In genomic region chr12:9134981-9135628, GRCh38 we compare ENCODE assay signal across 9 cellular contexts. TPM values are rescaled to one million over a fixed set of nuclear protein-coding genes. Genes with fewer than 3 reads are reported as not detected.
DNase-seq lines count a peak whose midpoint lies in the region; ATAC-seq and TF ChIP-seq lines count a peak whose summit lies in the region.
"Had no signal": no experiment of that assay in that cellular context is flagged by ENCODE, and none has a peak within 500 bp of the region (broad histone marks: within the 10 kb centered on the region; RNA-seq: fewer than 3 reads in every experiment).

No MANE protein-coding gene starts in this region.

- DNase-seq in MCF 10A (ENCODE audit: unreplicated experiment) (peak; percentile 16), breast epithelium (ENCODE audit: low spot score in 2 of 2) (no peak), NB4 (ENCODE audit: low read depth) (peak; percentile 24), fibroblast of lung (ENCODE audit: low read depth in 2 of 2) (peak in 1 of 2 donors; percentile 92), GOT3 (lab: John Stamatoyannopoulos, UW) (no peak)
- no peak for DNase-seq in stimulated activated naive CD8-positive, alpha-beta T cell treated with anti-CD3 and anti-CD28 coated beads, Interleukin-15, amount 100 ng/mL, for 72 hours
- no peak for DNase-seq in effector CD8-positive, alpha-beta T cell (lab: John Stamatoyannopoulos, UW)

- CTCF ChIA-PET in MCF 10A (lab: Yijun Ruan, JAX), result interaction anchor here (0.5 to 1.2 kb wide), 5 partner anchors 15 to 87 kb away, joined by 3 to 4 read pairs (median 3); no protein-coding TSS in a partner anchor

- intact Hi-C loops in MCF 10A (cut with micrococcal nuclease), result no loop called here
- intact Hi-C loops in breast epithelium (cut with DNase I; ENCODE audit: low total_unique reads), result no loop called here

- H3K27me3 Mint-ChIP-seq in MCF 10A (ENCODE audit: insufficient read depth, unreplicated experiment), result no peaks in the 10 kb centered on the region
- peaks cover 6% of the 10 kb centered on the region for H3K27me3 Mint-ChIP-seq in stimulated activated naive CD8-positive, alpha-beta T cell treated with anti-CD3 and anti-CD28 coated beads, Interleukin-15, amount 100 ng/mL, for 72 hours

- peak; percentile 50 for ATAC-seq in stimulated activated naive CD8-positive, alpha-beta T cell treated with anti-CD3 and anti-CD28 coated beads, Interleukin-15, amount 100 ng/mL, for 72 hours
- ATAC-seq in HG02884 (IDR thresholded peaks at IDR 0.05; ENCODE audit: unreplicated experiment), result no peak

- no TSS peak for BruUV-seq in MCF 10A (replicated peaks; lab: Mats Ljungman, UMichigan)

- H3K9me3 ChIP-seq in breast epithelium (no peaks in the 10 kb centered on the region), fibroblast of lung (ENCODE audit: control insufficient read depth, insufficient read depth, low read depth, low read length) (no peaks in the 10 kb centered on the region)

- no peaks in the 10 kb centered on the region for H3K9me3 Mint-ChIP-seq in MCF 10A (ENCODE audit: unreplicated experiment)
- H3K9me3 Mint-ChIP-seq in stimulated activated naive CD8-positive, alpha-beta T cell treated with anti-CD3 and anti-CD28 coated beads, Interleukin-15, amount 100 ng/mL, for 72 hours, result peaks cover 0 to 6% of the 10 kb centered on the region in 2 donors

- H3K4me2 ChIP-seq in fibroblast of lung (ENCODE audit: extremely low read depth, insufficient read depth, low read length), result peak overlapping the region; percentile 33

- H3K9ac ChIP-seq in fibroblast of lung (ENCODE audit: insufficient read depth, low read length), result no peak overlapping the region

- H3K36me3 ChIP-seq in breast epithelium (no peaks in the 10 kb centered on the region), fibroblast of lung (ENCODE audit: control insufficient read depth, insufficient read depth, low read length) (no peaks in the 10 kb centered on the region)

- POLR2A ChIA-PET in MCF 10A (lab: Yijun Ruan, JAX), result interaction anchor here (0.6 kb wide), 2 partner anchors 129 to 419 kb away, joined by 3 to 4 read pairs; no protein-coding TSS in a partner anchor

- H3K27ac Mint-ChIP-seq in MCF 10A (ENCODE audit: low read depth, unreplicated experiment), result no peak overlapping the region
- H3K27ac Mint-ChIP-seq in stimulated activated naive CD8-positive, alpha-beta T cell treated with anti-CD3 and anti-CD28 coated beads, Interleukin-15, amount 100 ng/mL, for 72 hours, result peak overlapping the region in 1 of 2 donors; percentile 28

- TF ChIP-seq POLR2A in breast epithelium (IDR thresholded peaks at IDR 0.05) (no peak), NB4 (IDR thresholded peaks at IDR 0.05; ENCODE audit: extremely low read depth, insufficient read length) (no peak)

- H3K36me3 Mint-ChIP-seq in MCF 10A (ENCODE audit: insufficient read depth, unreplicated experiment), result no peaks in the 10 kb centered on the region

- H3K4me1 Mint-ChIP-seq in MCF 10A (ENCODE audit: insufficient read depth, unreplicated experiment), result peaks cover 15% of the 10 kb centered on the region
- no peaks in the 10 kb centered on the region for H3K4me1 Mint-ChIP-seq in stimulated activated naive CD8-positive, alpha-beta T cell treated with anti-CD3 and anti-CD28 coated beads, Interleukin-15, amount 100 ng/mL, for 72 hours

- H3K4me3 Mint-ChIP-seq in MCF 10A (ENCODE audit: unreplicated experiment), result no peak overlapping the region
- no peak overlapping the region for H3K4me3 Mint-ChIP-seq in stimulated activated naive CD8-positive, alpha-beta T cell treated with anti-CD3 and anti-CD28 coated beads, Interleukin-15, amount 100 ng/mL, for 72 hours

- H3K79me2 ChIP-seq in fibroblast of lung (ENCODE audit: control insufficient read depth, insufficient read depth, low read length), result no peaks in the 10 kb centered on the region

- H3K4me3 ChIP-seq in breast epithelium (no peak overlapping the region), NB4 (ENCODE audit: low read depth, low read length) (no peak overlapping the region), fibroblast of lung (replicated peaks in 1 of 4; ENCODE audit: control extremely low read depth in 1 of 4, insufficient read depth in 1 of 4, low read depth in 3 of 4, low read length in 4 of 4) (peak overlapping the region in 2 of 4 experiments; percentile 17 to 23)

- H3K27me3 ChIP-seq in breast epithelium (no peaks in the 10 kb centered on the region), fibroblast of lung (ENCODE audit: control insufficient read depth, insufficient read depth, low read length) (no peaks in the 10 kb centered on the region)

- H4K20me1 ChIP-seq in fibroblast of lung (ENCODE audit: control insufficient read depth, extremely low read depth, insufficient read depth, low read length), result no peaks in the 10 kb centered on the region

- H3K4me1 ChIP-seq in breast epithelium (no peaks in the 10 kb centered on the region), fibroblast of lung (ENCODE audit: control insufficient read depth, extremely low read depth, insufficient read depth, low read length) (peaks cover 2% of the 10 kb centered on the region)

- peak overlapping the region; percentile 1 for H2AFZ ChIP-seq in fibroblast of lung (ENCODE audit: low read length)

- TF ChIP-seq CTCF in MCF 10A (IDR thresholded peaks at IDR 0.05; ENCODE audit: unreplicated experiment) (peak; percentile 10), breast epithelium (IDR thresholded peaks at IDR 0.05) (no peak), NB4 (IDR thresholded peaks at IDR 0.05; ENCODE audit: low read depth, low read length) (peak; percentile 41), fibroblast of lung (conservative IDR thresholded peaks at IDR 0.05 in 1 of 2, IDR thresholded peaks at IDR 0.05 in 1 of 2; ENCODE audit: low read depth in 1 of 2, low read length in 2 of 2) (peak; percentile 59 to 64)

- H3K27ac ChIP-seq in breast epithelium (no peak overlapping the region), fibroblast of lung (ENCODE audit: insufficient read depth, low read length) (no peak overlapping the region)

RNA-seq across cellular contexts. Expression of gene A2M, which starts 19.4 kb away (rescaled TPM):
- not detected in 2 replicates for total RNA-seq in MCF 10A (2022)
- 100 to 1,000 TPM; 276 to 457 (median 281) TPM for total RNA-seq in breast epithelium
- total RNA-seq in fibroblast of lung, result 95.0 and 239 TPM in 2 replicates
- polyA plus RNA-seq in fibroblast of lung, result 77.6 and 300 TPM in 2 replicates
- 37.0 and 140 TPM in 2 replicates for polyA plus RNA-seq in fibroblast of lung (2012)
- 16.5 and 73.6 TPM in 2 replicates for polyA minus RNA-seq in fibroblast of lung (ENCODE audit: low replicate concordance)
- total RNA-seq: T-helper 2 cell treated with Interferon-gamma antibody and Interleukin-4, amounts not matched to agents 100 ng/mL and 5 ng/mL, for 36 hours had no signal

Comparison
In these comparisons a context has a peak if more than half of its experiments do, and no peak if none do; other contexts are left out.
1. DNase-seq: peak in MCF 10A (single experiment) and NB4 (single experiment); none in breast epithelium (0 of 2), stimulated activated naive CD8-positive, alpha-beta T cell treated with anti-CD3 and anti-CD28 coated beads, Interleukin-15, amount 100 ng/mL, for 72 hours (0 of 2), effector CD8-positive, alpha-beta T cell (single experiment) and GOT3 (single experiment).
2. CTCF ChIP-seq: peak in MCF 10A (single experiment), NB4 (single experiment) and fibroblast of lung (2 of 2); none in breast epithelium (0 of 3).
3. RNA of gene A2M, which starts 19.4 kb away (total RNA-seq): 276 to 457 TPM in breast epithelium and 95.0 to 239 TPM in fibroblast of lung; not detected in MCF 10A; every median in the first group is over 10 times any median in the second.